10 cellular contexts compared by ENCODE assay signal in genomic region chr9:133954862-133955529, GRCh38. TPM values are rescaled to one million over a fixed set of nuclear protein-coding genes. Genes with fewer than 3 reads are reported as not detected.
A peak's percentile ranks its signal among the peaks of the same experiment; 100 is the strongest.
DNase-seq lines count a peak whose midpoint lies in the region; ATAC-seq and TF ChIP-seq lines count a peak whose summit lies in the region.
"Had no signal": no experiment of that assay in that cellular context is flagged by ENCODE, and none has a peak within 500 bp of the region (broad histone marks: within the 10 kb centered on the region; RNA-seq: fewer than 3 reads in every experiment).

No MANE protein-coding gene starts in this region.

- peak overlapping the region; percentile 33 for H3K4me3 Mint-ChIP-seq in activated naive CD4-positive, alpha-beta T cell treated with anti-CD3 and anti-CD28 coated beads for 36 hours
- H3K4me3 Mint-ChIP-seq in nephron progenitor cell = peak overlapping the region; percentile 62

- DNase-seq in GM06990 (ENCODE audit: extremely low read depth, insufficient read length) (peak; percentile 72), nephron progenitor cell (peak; percentile 4), HAP-1 (ENCODE audit: low spot score in 2 of 2) (no peak), NK-92 (lab: John Stamatoyannopoulos, UW; ENCODE audit: unreplicated experiment) (no peak)
- DNase-seq in activated naive CD4-positive, alpha-beta T cell treated with anti-CD3 and anti-CD28 coated beads for 36 hours = peak; percentile 27
- DNase-seq: DND-41 had no signal

- no peaks in the 10 kb centered on the region for H3K36me3 Mint-ChIP-seq in activated naive CD4-positive, alpha-beta T cell treated with anti-CD3 and anti-CD28 coated beads for 36 hours (ENCODE audit: low read depth)
- H3K36me3 Mint-ChIP-seq in nephron progenitor cell (ENCODE audit: low read depth) = no peaks in the 10 kb centered on the region

- TF ChIP-seq CTCF in GM06990 (IDR thresholded peaks at IDR 0.05; ENCODE audit: insufficient read depth, low read length, poor library complexity, severe bottlenecking) (no peak), nephron progenitor cell (IDR thresholded peaks at IDR 0.05) (no peak)

- H3K27me3 ChIP-seq in GM06990 (replicated peaks; ENCODE audit: control insufficient read depth, insufficient read depth, low read length) (no peaks in the 10 kb centered on the region), HAP-1 (ENCODE audit: low read depth) (no peaks in the 10 kb centered on the region)

- no peaks in the 10 kb centered on the region for H3K9me3 ChIP-seq in HAP-1
- H3K9me3 ChIP-seq: prostate gland had no signal

- H3K4me1 Mint-ChIP-seq in activated naive CD4-positive, alpha-beta T cell treated with anti-CD3 and anti-CD28 coated beads for 36 hours (ENCODE audit: low read depth) = peaks cover 17% of the 10 kb centered on the region
- H3K4me1 Mint-ChIP-seq in nephron progenitor cell = peaks cover 65% of the 10 kb centered on the region

- ATAC-seq in HG02759 (IDR thresholded peaks at IDR 0.05; ENCODE audit: unreplicated experiment) = peak; percentile 38
- no peak for ATAC-seq in GM18870 (IDR thresholded peaks at IDR 0.05; ENCODE audit: unreplicated experiment)
- no peak for ATAC-seq in HG03565 (IDR thresholded peaks at IDR 0.05; ENCODE audit: unreplicated experiment)

- H3K27ac Mint-ChIP-seq in activated naive CD4-positive, alpha-beta T cell treated with anti-CD3 and anti-CD28 coated beads for 36 hours = no peak overlapping the region
- H3K27ac Mint-ChIP-seq in nephron progenitor cell = peak overlapping the region; percentile 47

- no peaks in the 10 kb centered on the region for H3K27me3 Mint-ChIP-seq in activated naive CD4-positive, alpha-beta T cell treated with anti-CD3 and anti-CD28 coated beads for 36 hours (ENCODE audit: low read depth)
- H3K27me3 Mint-ChIP-seq in nephron progenitor cell (ENCODE audit: low read depth, poor library complexity) = peaks cover 3% of the 10 kb centered on the region

- H3K9me3 Mint-ChIP-seq in activated naive CD4-positive, alpha-beta T cell treated with anti-CD3 and anti-CD28 coated beads for 36 hours = no peaks in the 10 kb centered on the region
- no peaks in the 10 kb centered on the region for H3K9me3 Mint-ChIP-seq in nephron progenitor cell

- H3K36me3 ChIP-seq in GM06990 (ENCODE audit: control insufficient read depth, insufficient read depth, low read length) (peaks cover 3% of the 10 kb centered on the region; the same call in 1 of the 2 replicates), HAP-1 (replicated peaks) (no peaks in the 10 kb centered on the region)
- H3K36me3 ChIP-seq: prostate gland had no signal

- H3K4me3 ChIP-seq in GM06990 (replicated peaks; ENCODE audit: low read depth, low read length) (peak overlapping the region; percentile 62), HAP-1 (no peak overlapping the region)
- H3K4me3 ChIP-seq: prostate gland had no signal

- peaks cover 37% of the 10 kb centered on the region for H3K4me1 ChIP-seq in HAP-1
- H3K4me1 ChIP-seq: prostate gland had no signal

- CTCF ChIA-PET in activated naive CD4-positive, alpha-beta T cell treated with anti-CD3 and anti-CD28 coated beads for 36 hours (lab: Charles Lee) = interaction anchor here (2.0 kb wide), 1 partner anchor 39 kb away, joined by 6 read pairs; no protein-coding TSS in a partner anchor

- intact Hi-C loops in activated naive CD4-positive, alpha-beta T cell treated with anti-CD3 and anti-CD28 coated beads for 36 hours (cut with micrococcal nuclease) = no loop called here

- in situ Hi-C loops in HAP-1 (cut with MboI; ENCODE audit: low sequenced_read_pairs) = no loop called here

RNA-seq across cellular contexts. Expression of gene VAV2, which starts 37.1 kb away (rescaled TPM):
- 1 to 10 TPM; 3.4 to 3.8 TPM for total RNA-seq in activated naive CD4-positive, alpha-beta T cell treated with anti-CD3 and anti-CD28 coated beads for 36 hours

Comparison
In these comparisons a context has a peak if more than half of its experiments do, and no peak if none do; other contexts are left out.
1. DNase-seq: peak in GM06990 (single experiment), activated naive CD4-positive, alpha-beta T cell treated with anti-CD3 and anti-CD28 coated beads for 36 hours (single experiment) and nephron progenitor cell (single experiment); none in HAP-1 (0 of 2) and NK-92 (single experiment).